Comparison of ENCODE assay signal across 15 cellular contexts in genomic region chr6:113511100-113511499, GRCh38.
DNase-seq lines count a peak whose midpoint lies in the region; ATAC-seq, FAIRE-seq and TF ChIP-seq lines count a peak whose summit lies in the region.
"Had no signal": no experiment of that assay in that cellular context is flagged by ENCODE, and none has a peak within 500 bp of the region (broad histone marks: within the 10 kb centered on the region; RNA-seq: fewer than 3 reads in every experiment).

No MANE protein-coding gene starts in this region.

- H3K9me3 Mint-ChIP-seq in memory B cell = no peaks in the 10 kb centered on the region
- H3K9me3 Mint-ChIP-seq in natural killer cell = peaks cover 4 to 9% of the 10 kb centered on the region in 2 donors
- H3K9me3 Mint-ChIP-seq: CD4-positive, alpha-beta memory T cell; HFFc6 had no signal

- H3K27ac ChIP-seq in IMR-90 (ENCODE audit: insufficient read depth, low read length) (no peak overlapping the region), pancreas (no peak overlapping the region)
- H3K27ac ChIP-seq: A549, C4-2B had no signal

- H3K36me3 ChIP-seq in IMR-90 (ENCODE audit: control insufficient read depth, insufficient read depth, low read length) (no peaks in the 10 kb centered on the region), pancreas (no peaks in the 10 kb centered on the region)
- H3K36me3 ChIP-seq: BE2C had no signal

- no peak overlapping the region for H2BK20ac ChIP-seq in IMR-90 (ENCODE audit: low read depth, low read length)

- peak; percentile 7 for DNase-seq in G401 (ENCODE audit: low spot score)
- no peak for DNase-seq in IMR-90
- DNase-seq in memory B cell (ENCODE audit: low spot score in 2 of 2) = no peak
- peak in 6 of 10 donors; percentile 8 to 86 (median 32) for DNase-seq in posterior cingulate gyrus
- DNase-seq in natural killer cell = no peak
- DNase-seq in pancreas = no peak
- DNase-seq: BE2C; CD4-positive, alpha-beta memory T cell; HCEC 1CT; HFFc6 had no signal

- no peak overlapping the region for H3K9ac ChIP-seq in IMR-90 (ENCODE audit: low read depth, low read length)

- no peak overlapping the region; the same call in none of the 2 replicates for H4K91ac ChIP-seq in IMR-90 (ENCODE audit: insufficient read depth, low read depth, low read length)

- H3K36me3 Mint-ChIP-seq in memory B cell (no peaks in the 10 kb centered on the region), natural killer cell (no peaks in the 10 kb centered on the region)
- H3K36me3 Mint-ChIP-seq: CD4-positive, alpha-beta memory T cell had no signal

- H3K27me3 Mint-ChIP-seq in memory B cell = no peaks in the 10 kb centered on the region
- H3K27me3 Mint-ChIP-seq in natural killer cell (ENCODE audit: low read depth in 2 of 2) = no peaks in the 10 kb centered on the region

- no CpG with 5 or more reads among the region's 2 CpGs for WGBS in IMR-90 (ENCODE audit: extremely low coverage in 2 of 2, insufficient read length in 1 of 2), 2 experiments
- WGBS in pancreas, 2 donors = 89 to 95% methylated on average over 2 of the region's 2 CpGs

- peak overlapping the region; percentile 14 for H2AFZ ChIP-seq in IMR-90 (replicated peaks; ENCODE audit: low read length, poor library complexity)

- CTCF ChIA-PET in IMR-90 (lab: Yijun Ruan, JAX) = interaction anchor here (0.6 kb wide), 1 partner anchor 959 kb away, joined by 3 read pairs; no protein-coding TSS in a partner anchor

- no peak overlapping the region for H2AK5ac ChIP-seq in IMR-90 (ENCODE audit: low read depth, low read length)

- TF ChIP-seq CTCF in IMR-90 (conservative IDR thresholded peaks at IDR 0.05; ENCODE audit: low read depth, low read length) (no peak), natural killer cell (IDR thresholded peaks at IDR 0.05) (no peak), pancreas (IDR thresholded peaks at IDR 0.05) (no peak)

- in situ Hi-C loops in G401 (cut with HindIII; ENCODE audit: low sequenced_read_pairs) (no loop called here), IMR-90 (cut with MboI; ENCODE audit: low sequenced_read_pairs) (no loop called here)

- H3K4me2 ChIP-seq in IMR-90 (ENCODE audit: low read depth, low read length) = no peak overlapping the region
- H3K4me2 ChIP-seq: A549 had no signal

- H3K18ac ChIP-seq in IMR-90 (ENCODE audit: low read depth, low read length) = no peak overlapping the region

- intact Hi-C loops in IMR-90 (cut with micrococcal nuclease) (no loop called here), posterior cingulate gyrus (cut with DNase I) (no loop called here), natural killer cell (cut with micrococcal nuclease) (no loop called here), pancreas (cut with DNase I) (no loop called here)

- H3K9me3 ChIP-seq in IMR-90 (ENCODE audit: control insufficient read depth, insufficient read depth, low read length) (no peaks in the 10 kb centered on the region), pancreas (no peaks in the 10 kb centered on the region)
- H3K9me3 ChIP-seq: A549, BE2C had no signal

- H2BK120ac ChIP-seq in IMR-90 (ENCODE audit: low read depth, low read length) = no peak overlapping the region

- H3K79me1 ChIP-seq in IMR-90 (ENCODE audit: low read depth in 1 of 2, low read length in 2 of 2) = no peaks in the 10 kb centered on the region

- TF ChIP-seq RAD21 in IMR-90 (IDR thresholded peaks at IDR 0.05; ENCODE audit: low read length) = no peak

- H3K4ac ChIP-seq in IMR-90 (ENCODE audit: low read depth, low read length) = no peak overlapping the region

- no peak for FAIRE-seq in pancreas (lab: Jason Lieb, UNC)
- FAIRE-seq: A549, GM12878, HepG2, HTR-8/SVneo had no signal

- H2BK15ac ChIP-seq in IMR-90 (ENCODE audit: low read depth, low read length) = no peak overlapping the region; the same call in 2 of the 3 replicates

- no peak overlapping the region for H3K23ac ChIP-seq in IMR-90 (ENCODE audit: low read depth, low read length)

- H3K4me1 Mint-ChIP-seq in memory B cell (peaks cover 3% of the 10 kb centered on the region), natural killer cell (no peaks in the 10 kb centered on the region)
- H3K4me1 Mint-ChIP-seq: CD4-positive, alpha-beta memory T cell had no signal

- no peak overlapping the region for H4K8ac ChIP-seq in IMR-90 (ENCODE audit: low read depth in 2 of 2, low read length in 2 of 2)

- H3K4me1 ChIP-seq in IMR-90 (ENCODE audit: control insufficient read depth, insufficient read depth, low read length) (no peaks in the 10 kb centered on the region), pancreas (no peaks in the 10 kb centered on the region)
- H3K4me1 ChIP-seq: A549, BE2C had no signal

- H3K27me3 ChIP-seq in IMR-90 (ENCODE audit: control insufficient read depth, insufficient read depth, low read length) = no peaks in the 10 kb centered on the region
- no peaks in the 10 kb centered on the region for H3K27me3 ChIP-seq in pancreas
- H3K27me3 ChIP-seq: BE2C had no signal

- no peaks in the 10 kb centered on the region for H3K9me1 ChIP-seq in IMR-90 (ENCODE audit: insufficient read depth, low read length)

- no peak for ATAC-seq in IMR-90 (ENCODE audit: low read depth)
- no peak for ATAC-seq in memory B cell (ENCODE audit: low read depth)
- no peak for ATAC-seq in natural killer cell
- ATAC-seq in pancreas = no peak
- ATAC-seq: A549, GM12878, HepG2 had no signal

- no peak overlapping the region for H2BK5ac ChIP-seq in IMR-90 (ENCODE audit: low read depth, low read length, poor library complexity, severe bottlenecking)

- H4K20me1 ChIP-seq in IMR-90 (ENCODE audit: insufficient read depth, low read length) = no peaks in the 10 kb centered on the region

- H3K27ac Mint-ChIP-seq in memory B cell (peak overlapping the region; percentile 41), natural killer cell (no peak overlapping the region)
- H3K27ac Mint-ChIP-seq: CD4-positive, alpha-beta memory T cell; HFFc6 had no signal

- TF ChIP-seq POLR2A in IMR-90 (IDR thresholded peaks at IDR 0.05; ENCODE audit: low read depth, low read length) = no peak

- no TSS peak for BruUV-seq in IMR-90 (replicated peaks; lab: Mats Ljungman, UMichigan)

- POLR2A ChIA-PET in IMR-90 (lab: Charles Lee; ENCODE audit: unreplicated experiment) = no interaction called here

- dilution Hi-C loops in IMR-90 (cut with HindIII; ENCODE audit: low sequenced_read_pairs, unreplicated experiment) = no loop called here

- no peak overlapping the region for H3K4me3 ChIP-seq in IMR-90 (ENCODE audit: insufficient read depth, low read depth, low read length)
- no peak overlapping the region for H3K4me3 ChIP-seq in pancreas
- H3K4me3 ChIP-seq: A549, GM12878 had no signal

- no peak overlapping the region for H3K56ac ChIP-seq in IMR-90 (ENCODE audit: extremely low read depth, insufficient read depth, low read length)

- H2AK9ac ChIP-seq in IMR-90 (replicated peaks; ENCODE audit: low read depth, low read length, poor library complexity) = no peak overlapping the region

- H3K4me3 Mint-ChIP-seq in memory B cell (no peak overlapping the region), natural killer cell (no peak overlapping the region)
- H3K4me3 Mint-ChIP-seq: CD4-positive, alpha-beta memory T cell; HFFc6 had no signal

- 0 out of 2 replicates have a peak overlapping the region, but pooled peaks have one; percentile 21 for H3K14ac ChIP-seq in IMR-90 (replicated peaks; ENCODE audit: low read depth, low read length)

- H4K5ac ChIP-seq in IMR-90 (ENCODE audit: low read depth, low read length) = no peak overlapping the region

TF ChIP-seq in IMR-90, 13 proteins besides CTCF, POLR2A, EP300 and RAD21:
- TF ChIP-seq CHD1 (IDR thresholded peaks at IDR 0.05; ENCODE audit: low read depth, low read length) = no peak
- TF ChIP-seq ELK1 (IDR thresholded peaks at IDR 0.05; ENCODE audit: borderline replicate concordance, low read depth, low read length) = no peak
- no peak for TF ChIP-seq FOS (IDR thresholded peaks at IDR 0.05; ENCODE audit: low read depth, low read length)
- TF ChIP-seq MAZ (IDR thresholded peaks at IDR 0.05; ENCODE audit: borderline replicate concordance, low read depth, low read length) = no peak
- no peak for TF ChIP-seq RCOR1 (IDR thresholded peaks at IDR 0.05; ENCODE audit: insufficient replicate concordance, low read length)
- TF ChIP-seq MAFK (IDR thresholded peaks at IDR 0.05; ENCODE audit: low read depth, low read length) = no peak
- TF ChIP-seq NFE2L2 (IDR thresholded peaks at IDR 0.05; ENCODE audit: low read depth, low read length) = no peak
- no peak for TF ChIP-seq MXI1 (IDR thresholded peaks at IDR 0.05; ENCODE audit: borderline replicate concordance, low read depth, low read length)
- no peak for TF ChIP-seq SMC3 (IDR thresholded peaks at IDR 0.05; ENCODE audit: low read depth, low read length)
- no peak for TF ChIP-seq USF2 (IDR thresholded peaks at IDR 0.05; ENCODE audit: low read depth, low read length)
- no peak for TF ChIP-seq RFX5 (IDR thresholded peaks at IDR 0.05; ENCODE audit: low read depth, low read length)
- no peak for TF ChIP-seq CEBPB (IDR thresholded peaks at IDR 0.05; ENCODE audit: low read depth, low read length)

Comparison
In these comparisons a context has a peak if more than half of its experiments do, and no peak if none do; other contexts are left out.
1. DNase-seq: peak in G401 (single experiment) and posterior cingulate gyrus (6 of 10); none in IMR-90 (single experiment), memory B cell (0 of 2), natural killer cell (single experiment) and pancreas (0 of 6).